9 cellular contexts compared by ENCODE assay signal in the genomic region with DNA sequence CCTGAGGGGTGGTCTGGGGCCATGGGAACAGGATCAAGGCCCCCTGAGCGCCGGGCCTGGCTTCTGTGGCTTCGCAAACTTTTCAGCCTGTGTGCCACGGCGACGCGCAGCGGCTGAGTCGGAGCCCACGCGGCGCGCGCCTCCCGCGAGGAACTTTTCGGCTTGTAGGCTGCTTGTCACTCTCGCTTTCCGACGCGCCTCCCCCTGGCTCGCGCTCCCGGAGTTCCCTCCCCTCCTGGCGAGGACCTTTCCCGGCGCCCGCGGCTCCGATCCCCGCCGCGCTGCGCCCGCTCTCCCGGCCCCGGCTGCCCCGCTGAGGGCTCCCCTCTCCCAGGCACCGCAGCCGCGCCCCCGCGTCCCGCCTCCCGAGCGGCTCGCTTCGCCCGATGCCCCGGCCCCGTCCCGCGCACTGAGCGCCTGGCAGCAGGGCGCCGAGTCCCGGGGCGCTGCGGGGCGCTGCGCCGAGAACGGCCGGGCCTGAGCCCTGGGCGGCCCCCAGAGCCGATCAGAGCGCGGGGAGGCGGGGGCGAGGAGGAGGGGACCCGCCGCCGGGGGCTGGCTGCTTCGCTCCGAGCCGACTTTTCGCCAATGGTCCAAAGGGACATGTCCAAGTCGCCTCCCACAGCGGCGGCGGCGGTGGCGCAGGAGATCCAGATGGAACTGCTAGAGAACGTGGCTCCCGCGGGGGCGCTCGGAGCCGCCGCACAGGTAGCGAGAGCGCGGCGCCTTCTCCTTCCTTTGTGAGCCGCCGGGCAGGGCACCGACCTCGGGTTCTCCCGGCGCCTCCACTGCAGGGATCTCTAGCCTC. TPM values are rescaled to one million over a fixed set of nuclear protein-coding genes. Genes with fewer than 3 reads are reported as not detected.
DNase-seq lines count a peak whose midpoint lies in the region; ATAC-seq and TF ChIP-seq lines count a peak whose summit lies in the region.
"Had no signal": no experiment of that assay in that cellular context is flagged by ENCODE, and none has a peak within 500 bp of the region (broad histone marks: within the 10 kb centered on the region; RNA-seq: fewer than 3 reads in every experiment).

A gene (plus strand): TSS at position 276 of the 808 bp plus-strand sequence.

- intact Hi-C loops in colonic mucosa (cut with DNase I) (no loop called here), stomach (cut with DNase I; ENCODE audit: low total_unique reads) (no loop called here)

- TF ChIP-seq RAD21 in Ishikawa (IDR thresholded peaks at IDR 0.05; ENCODE audit: low read depth): no peak; the same call in 1 of the 2 replicates

- H3K27me3 ChIP-seq in BLaER1 treated with 17β-estradiol and CSF1 and Interleukin-3, amounts not matched to agents 10 nM and 100 nM: peaks cover 30 to 50% (median 41%) of the 10 kb centered on the region in 11 experiments
- H3K27me3 ChIP-seq in colonic mucosa (no peaks in the 10 kb centered on the region), stomach (peaks cover 0 to 39% (median 18%) of the 10 kb centered on the region in 3 donors)

- H3K27ac ChIP-seq in BLaER1 treated with 17β-estradiol and CSF1 and Interleukin-3, amounts not matched to agents 10 nM and 100 nM: no peak within 1 kb of the TSS
- peak within 1 kb of the TSS; percentile 59 for H3K27ac ChIP-seq in colonic mucosa
- H3K27ac ChIP-seq in stomach: peak within 1 kb of the TSS; percentile 45 to 91 (median 80)
- H3K27ac ChIP-seq: HL-60 had no signal

- no peak for TF ChIP-seq POLR2A in stomach (IDR thresholded peaks at IDR 0.05)

- H3K9me3 ChIP-seq in BLaER1 treated with 17β-estradiol and CSF1 and Interleukin-3, amounts not matched to agents 10 nM and 100 nM (replicated peaks in 1 of 11): peaks cover 17 to 31% (median 26%) of the 10 kb centered on the region in 11 experiments
- H3K9me3 ChIP-seq in colonic mucosa (no peaks in the 10 kb centered on the region), stomach (no peaks in the 10 kb centered on the region)

- H3K4me1 ChIP-seq in BLaER1 treated with 17β-estradiol and CSF1 and Interleukin-3, amounts not matched to agents 10 nM and 100 nM: peaks cover 0 to 8% (median 0%) of the 10 kb centered on the region in 10 experiments; a peak in 9 of 20 replicates
- no peaks in the 10 kb centered on the region for H3K4me1 ChIP-seq in colonic mucosa
- peaks cover 0 to 36% (median 11%) of the 10 kb centered on the region in 4 donors for H3K4me1 ChIP-seq in stomach

- DNase-seq in colonic mucosa (peak; percentile 70), left kidney (ENCODE audit: low read depth, low spot score) (peak; percentile 90), stomach (no peak), HUDEP-2 (lab: John Stamatoyannopoulos, UW; ENCODE audit: unreplicated experiment in 76 of 76) (no peak)

- H3K4me3 ChIP-seq in BLaER1 treated with 17β-estradiol and CSF1 and Interleukin-3, amounts not matched to agents 10 nM and 100 nM: peak within 1 kb of the TSS in 9 of 10 experiments; percentile 5 to 54 (median 34); a peak in 16 of 20 replicates
- peak within 1 kb of the TSS; percentile 63 for H3K4me3 ChIP-seq in colonic mucosa
- H3K4me3 ChIP-seq in stomach: peak within 1 kb of the TSS; percentile 57 to 64 (median 60)

- H3K4me2 ChIP-seq in BLaER1 treated with 17β-estradiol and CSF1 and Interleukin-3, amounts not matched to agents 10 nM and 100 nM: peak within 1 kb of the TSS in 8 of 11 experiments; percentile 15 to 41 (median 25); a peak in 8 of 22 replicates

- 1 to 10% (median 4%) methylated on average over 19 to 100 of the region's 100 CpGs for WGBS in stomach, 5 donors

- no peak for TF ChIP-seq EP300 in Ishikawa (IDR thresholded peaks at IDR 0.05; ENCODE audit: borderline replicate concordance)
- no peak for TF ChIP-seq EP300 in stomach (IDR thresholded peaks at IDR 0.05)

- H3K9ac ChIP-seq in BLaER1 treated with 17β-estradiol and CSF1 and Interleukin-3, amounts not matched to agents 10 nM and 100 nM: no peak within 1 kb of the TSS
- H3K9ac ChIP-seq in colonic mucosa (ENCODE audit: low read depth in 2 of 2, low read length in 2 of 2): peak within 1 kb of the TSS; percentile 66 to 70

- TF ChIP-seq CTCF in colonic mucosa (IDR thresholded peaks at IDR 0.05) (no peak), stomach (IDR thresholded peaks at IDR 0.05) (no peak)

- H3K36me3 ChIP-seq in BLaER1 treated with 17β-estradiol and CSF1 and Interleukin-3, amounts not matched to agents 10 nM and 100 nM: no peaks in the 10 kb centered on the region; a peak in 1 of 22 replicates
- H3K36me3 ChIP-seq in colonic mucosa (no peaks in the 10 kb centered on the region), stomach (no peaks in the 10 kb centered on the region)

- ATAC-seq in GM18502 (IDR thresholded peaks at IDR 0.05; ENCODE audit: poor library complexity, unreplicated experiment) (no peak), HG02678 (IDR thresholded peaks at IDR 0.05; ENCODE audit: unreplicated experiment) (no peak)

- H4K20me1 ChIP-seq in BLaER1 treated with 17β-estradiol and CSF1 and Interleukin-3, amounts not matched to agents 10 nM and 100 nM: no peaks in the 10 kb centered on the region

TF ChIP-seq in Ishikawa, 13 proteins besides CTCF, POLR2A, EP300 and RAD21:
- TF ChIP-seq, protein P1, sequence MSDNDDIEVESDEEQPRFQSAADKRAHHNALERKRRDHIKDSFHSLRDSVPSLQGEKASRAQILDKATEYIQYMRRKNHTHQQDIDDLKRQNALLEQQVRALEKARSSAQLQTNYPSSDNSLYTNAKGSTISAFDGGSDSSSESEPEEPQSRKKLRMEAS (IDR thresholded peaks at IDR 0.05): peak; percentile 50; the same call in 1 of the 2 replicates
- TF ChIP-seq EGR1 (IDR thresholded peaks at IDR 0.05) (no peak), NFIC (IDR thresholded peaks at IDR 0.05) (no peak), TAF1 (IDR thresholded peaks at IDR 0.05; ENCODE audit: low read depth) (no peak)
TF ChIP-seq in Ishikawa: peak in this region for 1.

RNA-seq across cellular contexts. Expression of the gene that starts here (rescaled TPM):
- total RNA-seq in colonic mucosa: 10 to 100 TPM in 1 of 2 donors, 1 to 10 TPM in 1; 9.8 to 12.1 TPM
- total RNA-seq in stomach: 10 to 100 TPM; 11.7 to 42.9 (median 33.8) TPM
- 1 to 10 TPM in 1 of 3 donors, under 1 TPM in 2; 0.31 to 4.7 (median 0.37) TPM for polyA plus RNA-seq in stomach

Comparison
In these comparisons a context has a peak if more than half of its experiments do, and no peak if none do; other contexts are left out.
1. H3K27ac ChIP-seq: peak in colonic mucosa (single experiment) and stomach (5 of 5); none in BLaER1 treated with 17β-estradiol and CSF1 and Interleukin-3, amounts not matched to agents 10 nM and 100 nM (0 of 11).
2. H3K9ac ChIP-seq: peak in colonic mucosa (2 of 2); none in BLaER1 treated with 17β-estradiol and CSF1 and Interleukin-3, amounts not matched to agents 10 nM and 100 nM (0 of 11).
3. DNase-seq: peak in colonic mucosa (single experiment) and left kidney (single experiment); none in stomach (single experiment) and HUDEP-2 (0 of 76).
4. Peak in every context shown above with its lines, with median percentiles within 50 percentile points of each other: H3K4me3 ChIP-seq.